In the genomic region with DNA sequence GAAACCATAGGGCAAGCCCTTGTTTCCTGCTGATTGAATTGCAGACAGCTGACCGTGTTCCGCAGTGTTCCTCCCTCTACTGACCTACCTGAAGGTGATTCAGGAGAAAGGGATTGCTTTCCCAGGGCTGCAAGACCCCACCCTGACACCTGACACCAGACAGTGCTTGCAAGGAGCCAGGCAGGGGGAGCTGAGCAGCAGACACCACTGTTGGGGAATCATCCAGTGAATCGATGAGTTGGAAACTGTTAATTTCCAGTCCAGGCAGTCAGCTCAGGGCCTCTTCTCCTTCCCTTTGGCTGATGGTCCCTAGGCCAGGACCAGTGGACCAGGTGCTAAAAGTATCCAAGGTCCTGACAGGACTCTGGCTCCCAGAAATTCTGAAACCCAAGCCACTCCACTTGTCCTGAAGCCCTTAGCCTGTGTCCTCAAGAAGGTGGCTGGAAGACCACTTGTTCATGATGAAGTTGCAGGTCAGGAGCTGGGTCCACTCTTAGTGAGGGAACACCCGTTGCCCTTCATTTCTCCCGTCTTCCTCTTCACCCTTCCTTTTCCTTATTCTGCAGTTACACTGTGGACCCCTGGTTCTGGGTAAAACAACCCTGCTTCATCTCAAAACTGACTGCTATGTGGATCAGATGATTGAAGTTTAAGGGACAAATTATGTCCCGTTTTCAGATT, we compare ENCODE assay signal across 8 cellular contexts. TPM values are rescaled to one million over a fixed set of nuclear protein-coding genes. Genes with fewer than 3 reads are reported as not detected.
DNase-seq lines count a peak whose midpoint lies in the region; ATAC-seq, FAIRE-seq and TF ChIP-seq lines count a peak whose summit lies in the region.

No MANE protein-coding gene starts in this region.

- H3K27ac ChIP-seq in RWPE1: peak overlapping the region; percentile 73
- no peak overlapping the region for H3K27ac ChIP-seq in endothelial cell of umbilical vein (ENCODE audit: insufficient read depth, low read depth, low read length)

- dilution Hi-C loops in endothelial cell of umbilical vein (cut with MboI; ENCODE audit: extremely low pct_ligation_motif_present, low sequenced_read_pairs): no loop called here

- H3K27me3 Mint-ChIP-seq in progenitor cell of endocrine pancreas: no peaks in the 10 kb centered on the region

- POLR2A ChIA-PET in RWPE1 (lab: Yijun Ruan, JAX; ENCODE audit: low non-redundant PET) (interaction anchor here (0.8 kb wide), 1 partner anchor 38 kb away, joined by 4 read pairs; no protein-coding TSS in a partner anchor), endothelial cell of umbilical vein (lab: Charles Lee) (interaction anchor here (0.8 to 5.2 kb wide), 4 partner anchors 10 to 55 kb away, joined by 3 to 24 read pairs (median 4); a partner anchor contains a TSS)

- peaks cover 14 to 16% of the 10 kb centered on the region in 2 experiments for H3K36me3 ChIP-seq in endothelial cell of umbilical vein (ENCODE audit: control insufficient read depth in 2 of 2, extremely low read depth in 1 of 2, insufficient read depth in 2 of 2, low read length in 2 of 2)

- no peak overlapping the region for H3K9ac ChIP-seq in endothelial cell of umbilical vein (replicated peaks; ENCODE audit: extremely low read depth, insufficient read depth, low read length)

- peaks cover 6% of the 10 kb centered on the region for H4K20me1 ChIP-seq in endothelial cell of umbilical vein (replicated peaks; ENCODE audit: control insufficient read depth, extremely low read depth, insufficient read depth, low read length)

- TF ChIP-seq POLR2A in endothelial cell of umbilical vein (IDR thresholded peaks at IDR 0.05; ENCODE audit: low read depth, low read length): no peak

- no peak overlapping the region for H3K4me2 ChIP-seq in endothelial cell of umbilical vein (ENCODE audit: insufficient read depth, low read length)

- TF ChIP-seq CTCF in RWPE1 (conservative IDR thresholded peaks at IDR 0.05; ENCODE audit: low read depth): no peak
- no peak for TF ChIP-seq CTCF in endothelial cell of umbilical vein (IDR thresholded peaks at IDR 0.05; ENCODE audit: extremely low read depth in 1 of 2, insufficient read depth in 1 of 2, low read depth in 1 of 2, low read length in 2 of 2)
- TF ChIP-seq CTCF in progenitor cell of endocrine pancreas (IDR thresholded peaks at IDR 0.05; ENCODE audit: unreplicated experiment): no peak
- no peak for TF ChIP-seq CTCF in omental fat pad (IDR thresholded peaks at IDR 0.05)

- BruUV-seq in endothelial cell of umbilical vein (replicated peaks; lab: Mats Ljungman, UMichigan): no TSS peak

- peaks cover 9% of the 10 kb centered on the region for H3K4me1 ChIP-seq in endothelial cell of umbilical vein (ENCODE audit: control insufficient read depth, extremely low read depth, insufficient read depth, low read length)

- no peaks in the 10 kb centered on the region for H3K9me3 ChIP-seq in endothelial cell of umbilical vein (replicated peaks; ENCODE audit: control insufficient read depth, insufficient read depth, low read length)

- no peaks in the 10 kb centered on the region for H3K9me3 Mint-ChIP-seq in progenitor cell of endocrine pancreas (ENCODE audit: low read depth)

- intact Hi-C loops in endothelial cell of umbilical vein (cut with micrococcal nuclease): loop anchor here (1.0 to 10.0 kb wide), 3 partner anchors 52 to 230 kb away; a partner anchor contains a TSS

- peaks cover 24% of the 10 kb centered on the region for H3K4me1 Mint-ChIP-seq in progenitor cell of endocrine pancreas (ENCODE audit: low read depth)

- ATAC-seq in HG03432 (IDR thresholded peaks at IDR 0.05; ENCODE audit: unreplicated experiment) (no peak), omental fat pad (ENCODE audit: low FRiP score) (no peak)

- no peak overlapping the region for H3K4me3 Mint-ChIP-seq in progenitor cell of endocrine pancreas (ENCODE audit: low read depth)

- peak; percentile 40 for FAIRE-seq in endothelial cell of umbilical vein (lab: Jason Lieb, UNC)

- no peaks in the 10 kb centered on the region for H3K27me3 ChIP-seq in endothelial cell of umbilical vein (ENCODE audit: control insufficient read depth in 2 of 2, insufficient read depth in 2 of 2, low read length in 2 of 2)

- H3K4me3 ChIP-seq in endothelial cell of umbilical vein (replicated peaks in 1 of 3; ENCODE audit: insufficient read depth in 1 of 3, low read depth in 1 of 3, low read length in 3 of 3): no peak overlapping the region

- peak; percentile 29 for DNase-seq in NCI-H2171 treated with DMSO at 0.1 percent for 48 hours (lab: John Stamatoyannopoulos, UW)
- no peak for DNase-seq in NCI-H2171 (lab: John Stamatoyannopoulos, UW)
- DNase-seq in RWPE1 (ENCODE audit: low spot score): no peak
- no peak for DNase-seq in endothelial cell of umbilical vein (ENCODE audit: low read depth, low spot score)
- no peak for DNase-seq in progenitor cell of endocrine pancreas (ENCODE audit: low spot score, unreplicated experiment)
- DNase-seq in omental fat pad (ENCODE audit: low spot score): no peak
- DNase-seq in kidney glomerular epithelial cell (lab: John Stamatoyannopoulos, UW): no peak

- peak overlapping the region; percentile 77 for H3K27ac Mint-ChIP-seq in progenitor cell of endocrine pancreas

- H3K79me2 ChIP-seq in endothelial cell of umbilical vein (ENCODE audit: control insufficient read depth, insufficient read depth, low read length): peaks cover 18% of the 10 kb centered on the region

- H3K36me3 Mint-ChIP-seq in progenitor cell of endocrine pancreas (ENCODE audit: insufficient read depth): peaks cover 26% of the 10 kb centered on the region

- no peak overlapping the region for H2AFZ ChIP-seq in endothelial cell of umbilical vein (ENCODE audit: low read depth, low read length)

- H3K9me1 ChIP-seq in endothelial cell of umbilical vein (replicated peaks; ENCODE audit: control insufficient read depth, extremely low read depth, insufficient read depth, low read length): no peaks in the 10 kb centered on the region

- CTCF ChIA-PET in RWPE1 (lab: Yijun Ruan, JAX) (interaction anchor here (0.5 to 2.4 kb wide), 4 partner anchors 10 to 136 kb away, joined by 3 to 15 read pairs (median 3); a partner anchor contains a TSS), endothelial cell of umbilical vein (lab: Charles Lee) (interaction anchor here (1.6 to 3.5 kb wide), 5 partner anchors 9 to 121 kb away, joined by 4 to 19 read pairs (median 16); a partner anchor contains a TSS)

TF ChIP-seq in endothelial cell of umbilical vein, 7 proteins besides CTCF, POLR2A, EP300 and RAD21:
- TF ChIP-seq FOS (IDR thresholded peaks at IDR 0.05; ENCODE audit: borderline replicate concordance, insufficient read depth, low read length) (no peak), GATA2 (IDR thresholded peaks at IDR 0.05; ENCODE audit: insufficient read depth, insufficient read length, low read depth, low read length) (no peak), MYC (IDR thresholded peaks at IDR 0.05; ENCODE audit: low read depth, low read length) (no peak), EZH2 (IDR thresholded peaks at IDR 0.05; ENCODE audit: borderline replicate concordance, low read depth, low read length, severe bottlenecking) (no peak), POLR2AphosphoS5 (IDR thresholded peaks at IDR 0.05; ENCODE audit: insufficient read depth, low read depth, low read length) (no peak), JUN (IDR thresholded peaks at IDR 0.05; ENCODE audit: borderline replicate concordance, insufficient read depth, insufficient read length, low read depth) (no peak)
- TF ChIP-seq, protein P1, sequence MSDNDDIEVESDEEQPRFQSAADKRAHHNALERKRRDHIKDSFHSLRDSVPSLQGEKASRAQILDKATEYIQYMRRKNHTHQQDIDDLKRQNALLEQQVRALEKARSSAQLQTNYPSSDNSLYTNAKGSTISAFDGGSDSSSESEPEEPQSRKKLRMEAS (IDR thresholded peaks at IDR 0.05; ENCODE audit: insufficient read depth, insufficient read length): no peak

RNA-seq across cellular contexts. Expression of a gene that starts 9.5 kb away (rescaled TPM):
- 23.2 and 25.9 TPM in 2 replicates for total RNA-seq in endothelial cell of umbilical vein
- 16.0 and 18.0 TPM in 2 replicates for polyA plus RNA-seq in endothelial cell of umbilical vein
- 11.7 and 12.6 TPM in 2 replicates for polyA plus RNA-seq in endothelial cell of umbilical vein (2011; cell fraction: cytosol; rRNA removed)
- polyA plus RNA-seq in endothelial cell of umbilical vein (2011; cell fraction: nucleus; rRNA removed): 36.1 and 39.0 TPM in 2 replicates
- 12.7 and 14.2 TPM in 2 replicates for polyA plus RNA-seq in endothelial cell of umbilical vein (2012)
- polyA minus RNA-seq in endothelial cell of umbilical vein: 29.5 and 43.8 TPM in 2 replicates
- 8.2 TPM for polyA minus RNA-seq in endothelial cell of umbilical vein (2011; cell fraction: cytosol; rRNA and poly(A)+ RNA removed)
- 62.6 and 83.0 TPM in 2 replicates for polyA minus RNA-seq in endothelial cell of umbilical vein (2011; cell fraction: nucleus; rRNA and poly(A)+ RNA removed)
- 70.0 and 72.8 TPM in 2 replicates for total RNA-seq in progenitor cell of endocrine pancreas
- total RNA-seq in omental fat pad: 10 to 100 TPM; 19.4 to 38.9 (median 24.3) TPM

RNA-seq across cellular contexts. Expression of a gene that starts 10.1 kb away (rescaled TPM):
- total RNA-seq in endothelial cell of umbilical vein (45.8 and 47.0 TPM in 2 replicates), progenitor cell of endocrine pancreas (11.2 and 12.7 TPM in 2 replicates), omental fat pad (10 to 100 TPM; 15.9 to 51.5 (median 28.5) TPM)
- polyA plus RNA-seq in endothelial cell of umbilical vein: 63.7 and 90.1 TPM in 2 replicates
- 28.3 and 34.9 TPM in 2 replicates for polyA plus RNA-seq in endothelial cell of umbilical vein (2011; cell fraction: cytosol; rRNA removed)
- 29.7 and 38.8 TPM in 2 replicates for polyA plus RNA-seq in endothelial cell of umbilical vein (2011; cell fraction: nucleus; rRNA removed)
- polyA plus RNA-seq in endothelial cell of umbilical vein (2012): 30.9 and 56.4 TPM in 2 replicates
- polyA minus RNA-seq in endothelial cell of umbilical vein: 14.1 and 22.7 TPM in 2 replicates
- polyA minus RNA-seq in endothelial cell of umbilical vein (2011; cell fraction: cytosol; rRNA and poly(A)+ RNA removed): 30.7 TPM
- polyA minus RNA-seq in endothelial cell of umbilical vein (2011; cell fraction: nucleus; rRNA and poly(A)+ RNA removed): 6.7 and 12.7 TPM in 2 replicates

RNA-seq across cellular contexts. Expression of a gene that starts 53.9 kb away (rescaled TPM):
- total RNA-seq in endothelial cell of umbilical vein: 4.1 and 4.2 TPM in 2 replicates
- polyA plus RNA-seq in endothelial cell of umbilical vein: 6.5 and 6.7 TPM in 2 replicates
- polyA plus RNA-seq in endothelial cell of umbilical vein (2011; cell fraction: cytosol; rRNA removed): 1.7 and 3.7 TPM in 2 replicates
- 4.0 TPM in 2 replicates for polyA plus RNA-seq in endothelial cell of umbilical vein (2011; cell fraction: nucleus; rRNA removed)
- polyA plus RNA-seq in endothelial cell of umbilical vein (2012): 1.6 and 9.5 TPM in 2 replicates
- 2.7 and 6.3 TPM in 2 replicates for polyA minus RNA-seq in endothelial cell of umbilical vein
- 22.3 TPM for polyA minus RNA-seq in endothelial cell of umbilical vein (2011; cell fraction: cytosol; rRNA and poly(A)+ RNA removed)
- polyA minus RNA-seq in endothelial cell of umbilical vein (2011; cell fraction: nucleus; rRNA and poly(A)+ RNA removed): 3.8 and 4.4 TPM in 2 replicates
- total RNA-seq in progenitor cell of endocrine pancreas: 9.7 and 14.8 TPM in 2 replicates
- 10 to 100 TPM; 10.7 to 27.0 (median 17.3) TPM for total RNA-seq in omental fat pad
